Comparison of ENCODE assay signal across 9 cellular contexts in the genomic region with DNA sequence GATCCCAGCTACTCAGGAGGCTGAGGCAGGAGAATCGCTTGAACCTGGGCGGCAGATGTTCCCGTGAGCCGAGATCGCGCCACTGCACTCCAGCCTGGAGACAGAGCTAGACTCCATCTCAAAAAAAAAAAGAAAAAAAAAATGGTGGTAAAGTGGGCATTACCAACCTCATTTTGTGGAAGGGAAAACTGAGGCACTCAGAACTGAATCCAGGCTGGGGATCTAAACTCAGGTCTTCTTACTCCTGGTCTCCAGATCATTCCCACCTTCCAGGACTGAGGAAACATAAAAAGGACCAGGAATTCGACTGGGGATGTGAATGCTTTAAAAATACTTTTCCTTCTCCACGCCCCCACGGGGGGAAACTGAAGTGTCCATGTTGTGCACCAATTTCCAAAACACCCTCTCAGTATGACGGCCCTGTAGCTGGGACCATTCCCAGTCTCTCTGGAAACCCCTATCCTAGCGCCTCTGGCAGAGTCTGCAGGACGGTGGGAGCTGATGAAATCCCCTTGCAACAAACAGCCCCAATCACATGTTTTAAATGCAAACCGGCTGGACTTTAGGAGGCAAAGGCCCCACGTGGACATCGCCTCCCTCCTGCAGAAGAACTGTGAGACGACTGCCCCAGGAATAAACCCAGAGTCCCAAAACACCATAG. TPM values are rescaled to one million over a fixed set of nuclear protein-coding genes. Genes with fewer than 3 reads are reported as not detected.
DNase-seq lines count a peak whose midpoint lies in the region; ATAC-seq and TF ChIP-seq lines count a peak whose summit lies in the region.
"Had no signal": no experiment of that assay in that cellular context is flagged by ENCODE, and none has a peak within 500 bp of the region (broad histone marks: within the 10 kb centered on the region; RNA-seq: fewer than 3 reads in every experiment).

No MANE protein-coding gene starts in this region.

- TF ChIP-seq CTCF in heart right ventricle (IDR thresholded peaks at IDR 0.05) (no peak), WTC11 (IDR thresholded peaks at IDR 0.05) (no peak), upper lobe of left lung (IDR thresholded peaks at IDR 0.05) (no peak)

- ATAC-seq in heart right ventricle, result no peak
- ATAC-seq in Right ventricle myocardium superior (ENCODE audit: poor library complexity), result no peak
- ATAC-seq in WTC11, result no peak
- no peak for ATAC-seq in upper lobe of left lung (ENCODE audit: low FRiP score in 2 of 2)
- ATAC-seq in SK-N-SH treated with all-trans-retinoic acid at 6 μM for 48 hours, result no peak
- ATAC-seq in HG03097 (IDR thresholded peaks at IDR 0.05; ENCODE audit: low FRiP score, unreplicated experiment), result no peak

- no peaks in the 10 kb centered on the region for H3K36me3 ChIP-seq in heart right ventricle
- no peaks in the 10 kb centered on the region for H3K36me3 ChIP-seq in iPS-18a (ENCODE audit: control insufficient read depth, low read depth, low read length)
- H3K36me3 ChIP-seq in upper lobe of left lung, result no peaks in the 10 kb centered on the region

- H3K9me3 ChIP-seq in heart right ventricle (no peaks in the 10 kb centered on the region), iPS-18a (ENCODE audit: control insufficient read depth, low read depth, low read length) (no peaks in the 10 kb centered on the region), upper lobe of left lung (no peaks in the 10 kb centered on the region)

- no peaks in the 10 kb centered on the region for H3K27me3 Mint-ChIP-seq in WTC11 (ENCODE audit: low read depth)

- POLR2A ChIA-PET in WTC11 (lab: Charles Lee), result interaction anchor here (0.7 to 2.5 kb wide), 7 partner anchors 9 to 191 kb away, joined by 3 to 13 read pairs (median 5); a partner anchor contains a TSS

- H3K27ac Mint-ChIP-seq in WTC11, result no peak overlapping the region

- TF ChIP-seq EP300 in upper lobe of left lung (IDR thresholded peaks at IDR 0.05), result no peak

- no peaks in the 10 kb centered on the region for H3K9me3 Mint-ChIP-seq in WTC11

- no peaks in the 10 kb centered on the region for H3K36me3 Mint-ChIP-seq in WTC11

- H3K4me1 ChIP-seq in heart right ventricle (peaks cover 8 to 59% (median 36%) of the 10 kb centered on the region in 9 donors), iPS-18a (ENCODE audit: control insufficient read depth, low read depth, low read length) (peaks cover 10% of the 10 kb centered on the region), upper lobe of left lung (peaks cover 32 to 66% (median 47%) of the 10 kb centered on the region in 4 donors)

- CTCF ChIA-PET in WTC11 (lab: Charles Lee), result interaction anchor here (1.7 to 2.9 kb wide), 4 partner anchors 9 to 57 kb away, joined by 5 to 13 read pairs (median 8); a partner anchor contains a TSS

- peak in 1 of 2 donors; percentile 34 for DNase-seq in heart right ventricle
- no peak for DNase-seq in Right ventricle myocardium superior
- peak; percentile 50 for DNase-seq in WTC11 (ENCODE audit: low spot score)
- peak in 1 of 2 donors; percentile 56 for DNase-seq in upper lobe of left lung
- DNase-seq in NCI-H1417 (lab: John Stamatoyannopoulos, UW), result no peak
- DNase-seq: NCI-H1417 treated with DMSO at 0.1 percent for 48 hours had no signal

- H3K27ac ChIP-seq in heart right ventricle (peak overlapping the region in 6 of 10 donors; percentile 73 to 90 (median 79)), iPS-18a (ENCODE audit: low read length) (no peak overlapping the region), upper lobe of left lung (peak overlapping the region; percentile 89 to 95 (median 90))

- intact Hi-C loops in heart right ventricle (cut with DNase I), result loop anchor here in 2 of 10 donors (5.0 to 10.0 kb wide), 2 partner anchors 49 to 188 kb away; a partner anchor contains a TSS
- intact Hi-C loops in Right ventricle myocardium superior (cut with DNase I), result no loop called here

- peak overlapping the region in 6 of 10 donors; percentile 66 to 79 (median 74) for H3K4me3 ChIP-seq in heart right ventricle
- peak overlapping the region; percentile 71 for H3K4me3 ChIP-seq in iPS-18a (ENCODE audit: low read length)
- H3K4me3 ChIP-seq in upper lobe of left lung, result peak overlapping the region in 3 of 4 donors; percentile 82 to 89 (median 82)

- WGBS in heart right ventricle, 2 donors, result 51 to 54% methylated on average over 16 of the region's 16 CpGs
- WGBS in upper lobe of left lung, 2 donors, result 59 to 63% methylated on average over 16 of the region's 16 CpGs

- H3K4me3 Mint-ChIP-seq in WTC11, result peak overlapping the region; percentile 93

- TF ChIP-seq POLR2A in upper lobe of left lung (IDR thresholded peaks at IDR 0.05), result no peak

- peak overlapping the region; percentile 69 for H3K9ac ChIP-seq in iPS-18a (ENCODE audit: low read length)

- H3K4me1 Mint-ChIP-seq in WTC11, result peaks cover 36% of the 10 kb centered on the region

- H3K27me3 ChIP-seq in heart right ventricle, result no peaks in the 10 kb centered on the region
- no peaks in the 10 kb centered on the region for H3K27me3 ChIP-seq in iPS-18a (ENCODE audit: control insufficient read depth, insufficient read depth, low read length)
- no peaks in the 10 kb centered on the region for H3K27me3 ChIP-seq in upper lobe of left lung

TF ChIP-seq in WTC11, 78 proteins besides CTCF, POLR2A, EP300 and RAD21:
- TF ChIP-seq, protein P1, sequence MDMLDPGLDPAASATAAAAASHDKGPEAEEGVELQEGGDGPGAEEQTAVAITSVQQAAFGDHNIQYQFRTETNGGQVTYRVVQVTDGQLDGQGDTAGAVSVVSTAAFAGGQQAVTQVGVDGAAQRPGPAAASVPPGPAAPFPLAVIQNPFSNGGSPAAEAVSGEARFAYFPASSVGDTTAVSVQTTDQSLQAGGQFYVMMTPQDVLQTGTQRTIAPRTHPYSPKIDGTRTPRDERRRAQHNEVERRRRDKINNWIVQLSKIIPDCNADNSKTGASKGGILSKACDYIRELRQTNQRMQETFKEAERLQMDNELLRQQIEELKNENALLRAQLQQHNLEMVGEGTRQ (CRISPR knock-in tag; IDR thresholded peaks at IDR 0.05), result peak; percentile 51; the same call in 1 of the 2 replicates
- TF ChIP-seq, protein P2, sequence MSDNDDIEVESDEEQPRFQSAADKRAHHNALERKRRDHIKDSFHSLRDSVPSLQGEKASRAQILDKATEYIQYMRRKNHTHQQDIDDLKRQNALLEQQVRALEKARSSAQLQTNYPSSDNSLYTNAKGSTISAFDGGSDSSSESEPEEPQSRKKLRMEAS (CRISPR knock-in tag; IDR thresholded peaks at IDR 0.05), result peak; percentile 94
- TF ChIP-seq HMGA2 (CRISPR knock-in tag; IDR thresholded peaks at IDR 0.05), result no peak
- TF ChIP-seq, protein P3, sequence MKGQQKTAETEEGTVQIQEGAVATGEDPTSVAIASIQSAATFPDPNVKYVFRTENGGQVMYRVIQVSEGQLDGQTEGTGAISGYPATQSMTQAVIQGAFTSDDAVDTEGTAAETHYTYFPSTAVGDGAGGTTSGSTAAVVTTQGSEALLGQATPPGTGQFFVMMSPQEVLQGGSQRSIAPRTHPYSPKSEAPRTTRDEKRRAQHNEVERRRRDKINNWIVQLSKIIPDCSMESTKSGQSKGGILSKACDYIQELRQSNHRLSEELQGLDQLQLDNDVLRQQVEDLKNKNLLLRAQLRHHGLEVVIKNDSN (CRISPR knock-in tag; IDR thresholded peaks at IDR 0.05), result peak; percentile 81; the same call in 1 of the 2 replicates
- peak; percentile 99 for TF ChIP-seq GABPB1 (CRISPR knock-in tag; IDR thresholded peaks at IDR 0.05)

TF ChIP-seq in SK-N-SH treated with all-trans-retinoic acid at 6 μM for 48 hours, 23 proteins besides CTCF, POLR2A, EP300 and RAD21:
- no peak for TF ChIP-seq ZFP30 (CRISPR knock-in tag; IDR thresholded peaks at IDR 0.05)
- TF ChIP-seq GLIS3 (CRISPR knock-in tag; IDR thresholded peaks at IDR 0.05), result no peak
- TF ChIP-seq ARNTL (CRISPR knock-in tag; IDR thresholded peaks at IDR 0.05; ENCODE audit: borderline replicate concordance, low read depth), result no peak
- TF ChIP-seq ZNF565 (CRISPR knock-in tag; conservative IDR thresholded peaks at IDR 0.05; ENCODE audit: low read depth), result no peak
- TF ChIP-seq, protein P4, sequence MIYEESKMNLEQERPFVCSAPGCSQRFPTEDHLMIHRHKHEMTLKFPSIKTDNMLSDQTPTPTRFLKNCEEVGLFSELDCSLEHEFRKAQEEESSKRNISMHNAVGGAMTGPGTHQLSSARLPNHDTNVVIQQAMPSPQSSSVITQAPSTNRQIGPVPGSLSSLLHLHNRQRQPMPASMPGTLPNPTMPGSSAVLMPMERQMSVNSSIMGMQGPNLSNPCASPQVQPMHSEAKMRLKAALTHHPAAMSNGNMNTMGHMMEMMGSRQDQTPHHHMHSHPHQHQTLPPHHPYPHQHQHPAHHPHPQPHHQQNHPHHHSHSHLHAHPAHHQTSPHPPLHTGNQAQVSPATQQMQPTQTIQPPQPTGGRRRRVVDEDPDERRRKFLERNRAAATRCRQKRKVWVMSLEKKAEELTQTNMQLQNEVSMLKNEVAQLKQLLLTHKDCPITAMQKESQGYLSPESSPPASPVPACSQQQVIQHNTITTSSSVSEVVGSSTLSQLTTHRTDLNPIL (CRISPR knock-in tag; IDR thresholded peaks at IDR 0.05; ENCODE audit: low read depth), result no peak
- TF ChIP-seq, protein P5, sequence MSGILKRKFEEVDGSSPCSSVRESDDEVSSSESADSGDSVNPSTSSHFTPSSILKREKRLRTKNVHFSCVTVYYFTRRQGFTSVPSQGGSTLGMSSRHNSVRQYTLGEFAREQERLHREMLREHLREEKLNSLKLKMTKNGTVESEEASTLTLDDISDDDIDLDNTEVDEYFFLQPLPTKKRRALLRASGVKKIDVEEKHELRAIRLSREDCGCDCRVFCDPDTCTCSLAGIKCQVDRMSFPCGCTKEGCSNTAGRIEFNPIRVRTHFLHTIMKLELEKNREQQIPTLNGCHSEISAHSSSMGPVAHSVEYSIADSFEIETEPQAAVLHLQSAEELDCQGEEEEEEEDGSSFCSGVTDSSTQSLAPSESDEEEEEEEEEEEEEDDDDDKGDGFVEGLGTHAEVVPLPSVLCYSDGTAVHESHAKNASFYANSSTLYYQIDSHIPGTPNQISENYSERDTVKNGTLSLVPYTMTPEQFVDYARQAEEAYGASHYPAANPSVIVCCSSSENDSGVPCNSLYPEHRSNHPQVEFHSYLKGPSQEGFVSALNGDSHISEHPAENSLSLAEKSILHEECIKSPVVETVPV (CRISPR knock-in tag; IDR thresholded peaks at IDR 0.05), result no peak

RNA-seq across cellular contexts. Expression of a gene that starts 8.9 kb away (rescaled TPM):
- total RNA-seq in heart right ventricle, result 10 to 100 TPM in 1 of 10 donors, 1 to 10 TPM in 9; 2.7 to 20.5 (median 4.6) TPM
- polyA plus RNA-seq in heart right ventricle, result 1 to 10 TPM; 3.7 to 7.1 TPM
- total RNA-seq in Right ventricle myocardium superior, result 4.6 TPM
- total RNA-seq in WTC11 (2021), result 26.0 to 29.3 TPM (median 27.5 TPM) in 3 replicates
- 100 to 1,000 TPM in 1 of 6 donors, 10 to 100 TPM in 5; 38.3 to 152 (median 61.5) TPM for total RNA-seq in upper lobe of left lung
